ENCODE assay signal across 8 cellular contexts in genomic region chr5:119411291-119411934, GRCh38. TPM values are rescaled to one million over a fixed set of nuclear protein-coding genes. Genes with fewer than 3 reads are reported as not detected.
DNase-seq lines count a peak whose midpoint lies in the region; ATAC-seq, FAIRE-seq and TF ChIP-seq lines count a peak whose summit lies in the region.

No MANE protein-coding gene starts in this region.

- in situ Hi-C loops in IMR-90 (cut with MboI; ENCODE audit: low sequenced_read_pairs) (loop anchor here (5.0 to 10.0 kb wide), 2 partner anchors 387 to 424 kb away; partner anchors contain the start of gene DTWD2), mammary epithelial cell (cut with MboI; ENCODE audit: low sequenced_read_pairs in 2 of 2) (loop anchor here (10.0 to 25.0 kb wide), 3 partner anchors 147 to 387 kb away; no protein-coding TSS in a partner anchor)

- H3K4me3 ChIP-seq in IMR-90 (ENCODE audit: insufficient read depth, low read depth, low read length) = peak overlapping the region; percentile 59
- H3K4me3 ChIP-seq in mammary epithelial cell (replicated peaks in 1 of 3; ENCODE audit: insufficient read depth in 1 of 3, low read depth in 2 of 3, low read length in 3 of 3) = peak overlapping the region; percentile 49 to 62 (median 54)
- H3K4me3 ChIP-seq in mesodermal cell (ENCODE audit: extremely low read depth, insufficient read depth, low read length, poor library complexity, severe bottlenecking) = peak overlapping the region; percentile 37

- peaks cover 3% of the 10 kb centered on the region; the same call in 1 of the 2 replicates for H3K9me1 ChIP-seq in IMR-90 (ENCODE audit: insufficient read depth, low read length)

- no peak overlapping the region; the same call in 1 of the 2 replicates for H3K14ac ChIP-seq in IMR-90 (replicated peaks; ENCODE audit: low read depth, low read length)

- H2AK9ac ChIP-seq in IMR-90 (replicated peaks; ENCODE audit: low read depth, low read length, poor library complexity) = no peak overlapping the region

- H3K36me3 Mint-ChIP-seq in CD14-positive monocyte = no peaks in the 10 kb centered on the region

- H3K9ac ChIP-seq in IMR-90 (ENCODE audit: low read depth, low read length) = peak overlapping the region; percentile 71
- H3K9ac ChIP-seq in mammary epithelial cell (ENCODE audit: insufficient read depth, low read length) = peak overlapping the region; percentile 94

- H3K27ac ChIP-seq in IMR-90 (ENCODE audit: insufficient read depth, low read length) (peak overlapping the region; percentile 65), mammary epithelial cell (ENCODE audit: insufficient read depth, low read depth, low read length) (peak overlapping the region; percentile 97), mesodermal cell (ENCODE audit: low read depth, low read length, severe bottlenecking) (peak overlapping the region; percentile 55)

- peak; percentile 43 for ATAC-seq in IMR-90 (ENCODE audit: low read depth)
- no peak for ATAC-seq in GM21786 (IDR thresholded peaks at IDR 0.05; ENCODE audit: unreplicated experiment)

- no peak for TF ChIP-seq RAD21 in IMR-90 (IDR thresholded peaks at IDR 0.05; ENCODE audit: low read length)

- peak overlapping the region; percentile 15 for H2BK5ac ChIP-seq in IMR-90 (ENCODE audit: low read depth, low read length, poor library complexity, severe bottlenecking)

- no peak for TF ChIP-seq POLR2A in IMR-90 (IDR thresholded peaks at IDR 0.05; ENCODE audit: low read depth, low read length)

- no peaks in the 10 kb centered on the region for H3K79me1 ChIP-seq in IMR-90 (ENCODE audit: low read depth in 1 of 2, low read length in 2 of 2)

- POLR2A ChIA-PET in IMR-90 (lab: Charles Lee; ENCODE audit: unreplicated experiment) = no interaction called here

- H3K4me1 Mint-ChIP-seq in CD14-positive monocyte = peaks cover 27% of the 10 kb centered on the region

- H3K18ac ChIP-seq in IMR-90 (ENCODE audit: low read depth, low read length) = peak overlapping the region; percentile 78

- H3K27me3 ChIP-seq in IMR-90 (ENCODE audit: control insufficient read depth, insufficient read depth, low read length) (peaks cover 6% of the 10 kb centered on the region), mammary epithelial cell (ENCODE audit: insufficient read depth, low read length) (no peaks in the 10 kb centered on the region)

- peak overlapping the region; percentile 82 to 99 for H3K4me3 Mint-ChIP-seq in CD14-positive monocyte

- 0 out of 2 replicates have a peak overlapping the region, but pooled peaks have one; percentile 34 for H3K23ac ChIP-seq in IMR-90 (ENCODE audit: low read depth, low read length)

- H3K9me3 ChIP-seq in IMR-90 (ENCODE audit: control insufficient read depth, insufficient read depth, low read length) = no peaks in the 10 kb centered on the region
- no peaks in the 10 kb centered on the region for H3K9me3 ChIP-seq in mammary epithelial cell (replicated peaks; ENCODE audit: insufficient read depth, low read length)
- H3K9me3 ChIP-seq in mesodermal cell (ENCODE audit: control insufficient read depth, low read length) = no peaks in the 10 kb centered on the region

- peaks cover 0 to 2% (median 1%) of the 10 kb centered on the region in 3 donors for H3K27me3 Mint-ChIP-seq in CD14-positive monocyte (ENCODE audit: low read depth in 3 of 3)

- BruUV-seq in IMR-90 (replicated peaks; lab: Mats Ljungman, UMichigan) = no TSS peak
- TSS peak; percentile 66 for BruUV-seq in mammary epithelial cell (replicated peaks; lab: Mats Ljungman, UMichigan)

- 100% methylated on average over 1 of the region's 9 CpGs; no CpG with 5 or more reads in 1 of the 2 experiments for WGBS in IMR-90 (ENCODE audit: extremely low coverage in 2 of 2, insufficient read length in 1 of 2), 2 experiments
- WGBS in mammary epithelial cell (ENCODE audit: low coverage, missing lambda C conversion rate) = 8% methylated on average over 5 of the region's 9 CpGs
- WGBS in mesodermal cell (ENCODE audit: insufficient coverage in 2 of 2), 2 experiments = 35 to 100% methylated on average over 1 to 3 of the region's 9 CpGs

- peak overlapping the region; percentile 15; the same call in 1 of the 2 replicates for H2BK20ac ChIP-seq in IMR-90 (ENCODE audit: low read depth, low read length)

- no peak overlapping the region for H2AK5ac ChIP-seq in IMR-90 (ENCODE audit: low read depth, low read length)

- dilution Hi-C loops in IMR-90 (cut with HindIII; ENCODE audit: low sequenced_read_pairs, unreplicated experiment) (no loop called here), mammary epithelial cell (cut with HindIII; ENCODE audit: low sequenced_read_pairs) (loop anchor here (5.0 to 25.0 kb wide), 2 partner anchors 49 to 374 kb away; no protein-coding TSS in a partner anchor)

- intact Hi-C loops in CD14-positive monocyte (cut with micrococcal nuclease) (loop anchor here (5.0 to 10.0 kb wide), 4 partner anchors 54 to 427 kb away; partner anchors contain the start of genes DTWD2 (in 1 of the 2) and TNFAIP8 (in 1 of the 2)), IMR-90 (cut with micrococcal nuclease) (no loop called here), mammary epithelial cell (cut with micrococcal nuclease) (loop anchor here (1.0 kb wide), 5 partner anchors 50 to 340 kb away; partner anchors contain the start of gene DMXL1)

- peak overlapping the region; percentile 73 for H2BK120ac ChIP-seq in IMR-90 (ENCODE audit: low read depth, low read length)

- H2AFZ ChIP-seq in IMR-90 (replicated peaks; ENCODE audit: low read length, poor library complexity) (peak overlapping the region; percentile 69), mammary epithelial cell (ENCODE audit: low read depth, low read length) (peak overlapping the region; percentile 94)

- H3K56ac ChIP-seq in IMR-90 (ENCODE audit: extremely low read depth, insufficient read depth, low read length) = no peak overlapping the region

- H3K36me3 ChIP-seq in IMR-90 (ENCODE audit: control insufficient read depth, insufficient read depth, low read length) (no peaks in the 10 kb centered on the region), mammary epithelial cell (ENCODE audit: insufficient read depth, low read length) (no peaks in the 10 kb centered on the region), mesodermal cell (ENCODE audit: control insufficient read depth, insufficient read depth, low read length) (no peaks in the 10 kb centered on the region)

- FAIRE-seq in frontal cortex (lab: Jason Lieb, UNC) = no peak

- H3K4me2 ChIP-seq in IMR-90 (ENCODE audit: low read depth, low read length) (peak overlapping the region; percentile 80), mammary epithelial cell (ENCODE audit: insufficient read depth, low read depth, low read length) (peak overlapping the region; percentile 82)

- no peak overlapping the region for H3K4ac ChIP-seq in IMR-90 (ENCODE audit: low read depth, low read length)

- peak overlapping the region; percentile 45 for H4K5ac ChIP-seq in IMR-90 (ENCODE audit: low read depth, low read length)

- CTCF ChIA-PET in IMR-90 (lab: Yijun Ruan, JAX) (interaction anchor here (0.7 to 3.2 kb wide), 29 partner anchors 11 to 423 kb away, joined by 3 to 31 read pairs (median 4); partner anchors contain the start of genes DMXL1, DTWD2 and TNFAIP8), mammary epithelial cell (lab: Charles Lee; ENCODE audit: low non-redundant PET) (interaction anchor here (0.6 to 1.5 kb wide), 9 partner anchors 50 to 1982 kb away, joined by 3 to 17 read pairs (median 5); partner anchors contain the start of gene DTWD2)

- H3K4me1 ChIP-seq in IMR-90 (ENCODE audit: control insufficient read depth, insufficient read depth, low read length) (peaks cover 2% of the 10 kb centered on the region), mammary epithelial cell (ENCODE audit: insufficient read depth, low read length) (peaks cover 12% of the 10 kb centered on the region), mesodermal cell (ENCODE audit: control insufficient read depth, insufficient read depth, low read length, poor library complexity, severe bottlenecking) (peaks cover 10% of the 10 kb centered on the region)

- H4K8ac ChIP-seq in IMR-90 (ENCODE audit: low read depth in 2 of 2, low read length in 2 of 2) = peak overlapping the region in 1 of 2 experiments; percentile 48; a peak in 1 of 4 replicates

- H3K27ac Mint-ChIP-seq in CD14-positive monocyte = peak overlapping the region in 6 of 7 donors; percentile 85 to 94 (median 88)

- no peak overlapping the region for H4K91ac ChIP-seq in IMR-90 (ENCODE audit: insufficient read depth, low read depth, low read length)

- no peak for TF ChIP-seq CTCF in CD14-positive monocyte (IDR thresholded peaks at IDR 0.05)
- TF ChIP-seq CTCF in IMR-90 (conservative IDR thresholded peaks at IDR 0.05; ENCODE audit: low read depth, low read length) = no peak
- no peak for TF ChIP-seq CTCF in mammary epithelial cell (conservative IDR thresholded peaks at IDR 0.05 in 1 of 2, IDR thresholded peaks at IDR 0.05 in 1 of 2; ENCODE audit: extremely low read depth in 1 of 2, insufficient read depth in 1 of 2, low read depth in 1 of 2, low read length in 2 of 2)

- DNase-seq in CD14-positive monocyte (ENCODE audit: low spot score) (no peak), IMR-90 (peak; percentile 46), mammary epithelial cell (peak; percentile 84), H4 (ENCODE audit: low spot score) (no peak), frontal cortex (ENCODE audit: low spot score in 2 of 2) (no peak)
- DNase-seq in central memory CD4-positive, alpha-beta T cell = no peak

- H2BK15ac ChIP-seq in IMR-90 (ENCODE audit: low read depth, low read length) = no peak overlapping the region

- H4K20me1 ChIP-seq in IMR-90 (ENCODE audit: insufficient read depth, low read length) (no peaks in the 10 kb centered on the region), mammary epithelial cell (ENCODE audit: insufficient read depth, low read length) (no peaks in the 10 kb centered on the region)

- no peaks in the 10 kb centered on the region for H3K79me2 ChIP-seq in mammary epithelial cell (ENCODE audit: insufficient read depth, low read length)

- peaks cover 0 to 4% (median 0%) of the 10 kb centered on the region in 7 donors for H3K9me3 Mint-ChIP-seq in CD14-positive monocyte

RNA-seq across cellular contexts. Expression of gene HSD17B4, which starts 40.9 kb away (rescaled TPM):
- 100 to 1,000 TPM; 158 to 167 TPM for polyA plus RNA-seq in CD14-positive monocyte
- 123 and 154 TPM in 2 replicates for total RNA-seq in IMR-90 (2012; rRNA removed)
- polyA plus RNA-seq in IMR-90 (2012; rRNA removed) = 81.5 and 95.1 TPM in 2 replicates
- 19.3 and 22.5 TPM in 2 replicates for polyA plus RNA-seq in IMR-90 (2012; cell fraction: cytosol; rRNA removed)
- polyA plus RNA-seq in IMR-90 (2012; cell fraction: nucleus; rRNA removed; ENCODE audit: low replicate concordance) = 15.5 and 85.5 TPM in 2 replicates
- total RNA-seq in mammary epithelial cell = 100 to 1,000 TPM; 131 to 168 TPM
- 139 TPM for polyA plus RNA-seq in mammary epithelial cell
- 207 TPM for polyA minus RNA-seq in mammary epithelial cell
- 93.7 TPM for polyA plus RNA-seq in mesodermal cell (2013, experiment 1 of 2)
- polyA plus RNA-seq in mesodermal cell (2013, experiment 2 of 2) = 103 TPM
- total RNA-seq in H4 (2014; rRNA removed; shearing (Covaris generic)) = 319 and 381 TPM in 2 replicates
- 179 TPM for total RNA-seq in frontal cortex

RNA-seq across cellular contexts. Expression of gene TNFAIP8, which starts 55.6 kb away (rescaled TPM):
- polyA plus RNA-seq in CD14-positive monocyte (10 to 100 TPM; 47.0 to 55.5 TPM), IMR-90 (2012; rRNA removed) (16.2 and 20.3 TPM in 2 replicates), mammary epithelial cell (15.4 TPM)
- total RNA-seq in IMR-90 (2012; rRNA removed) (29.9 and 42.5 TPM in 2 replicates), mammary epithelial cell (10 to 100 TPM; 11.3 to 15.9 TPM), frontal cortex (2.9 TPM)
- polyA plus RNA-seq in IMR-90 (2012; cell fraction: cytosol; rRNA removed) = 2.1 and 6.1 TPM in 2 replicates
- polyA plus RNA-seq in IMR-90 (2012; cell fraction: nucleus; rRNA removed; ENCODE audit: low replicate concordance) = 1.7 and 6.6 TPM in 2 replicates
- polyA minus RNA-seq in mammary epithelial cell = 7.1 TPM
- 19.2 TPM for polyA plus RNA-seq in mesodermal cell (2013, experiment 1 of 2)
- polyA plus RNA-seq in mesodermal cell (2013, experiment 2 of 2) = 22.3 TPM
- 7.6 and 16.5 TPM in 2 replicates for total RNA-seq in H4 (2014; rRNA removed; shearing (Covaris generic))

Comparison
In these comparisons a context has a peak if more than half of its experiments do, and no peak if none do; other contexts are left out.
1. DNase-seq: peak in IMR-90 (single experiment) and mammary epithelial cell (single experiment); none in CD14-positive monocyte (single experiment), H4 (single experiment), central memory CD4-positive, alpha-beta T cell (single experiment) and frontal cortex (0 of 2).
2. Peak in every context shown above with its lines, with median percentiles within 50 percentile points of each other: H3K27ac ChIP-seq and H3K4me3 ChIP-seq.